29 cellular contexts compared by ENCODE assay signal in the genomic region with DNA sequence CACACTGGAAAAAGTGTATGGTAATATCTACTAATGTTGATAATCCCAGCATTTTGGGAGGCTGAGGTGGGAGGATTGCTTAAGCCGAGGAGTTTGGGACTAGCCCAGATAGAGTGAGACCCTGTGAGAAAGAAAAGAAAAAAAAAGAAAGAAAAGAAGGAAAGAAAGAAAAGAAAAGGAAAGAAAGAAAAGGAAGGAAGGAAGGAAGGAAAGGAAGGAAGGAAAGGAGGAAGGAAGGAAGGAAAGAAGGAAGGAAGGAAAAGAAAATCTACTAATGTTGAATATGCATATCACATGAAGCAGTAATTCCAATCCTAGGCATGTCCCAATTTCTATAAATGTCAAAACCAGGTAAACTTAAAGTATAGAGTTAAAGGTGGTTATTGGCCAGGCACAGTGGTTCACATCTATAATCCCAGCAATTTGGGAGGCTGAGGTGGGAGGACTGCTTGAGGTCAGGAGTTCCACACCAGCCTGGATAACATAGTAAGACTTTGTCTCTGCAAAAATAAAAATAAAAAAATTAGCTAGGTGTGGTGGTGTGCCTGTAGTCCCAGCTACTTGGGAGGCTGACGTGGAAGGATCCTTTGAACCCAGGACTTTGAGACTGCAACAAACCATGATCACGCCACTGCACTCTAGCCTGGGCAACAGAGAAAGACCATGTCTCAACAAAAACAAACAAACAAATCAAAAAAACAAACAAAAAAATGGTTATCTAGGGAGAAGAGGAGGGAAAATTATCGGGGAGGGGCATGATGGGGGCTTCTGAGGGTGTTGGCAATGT.
"Had no signal": no experiment of that assay in that cellular context is flagged by ENCODE, and none has a peak within 500 bp of the region (broad histone marks: within the 10 kb centered on the region; RNA-seq: fewer than 3 reads in every experiment).

No MANE protein-coding gene starts in this region.

- H3K4me3 ChIP-seq: ovary, right lobe of liver, uterus had no signal

- H3K9me3 Mint-ChIP-seq: activated CD4-positive, alpha-beta memory T cell treated with anti-CD3 and anti-CD28 coated beads, Interleukin-2, amount 10 ng/mL, durations not matched to agents 7 days and 5 days; activated CD4-positive, alpha-beta T cell treated with anti-CD3 and anti-CD28 coated beads, Interleukin-2, amount 10 ng/mL, durations not matched to agents 7 days and 5 days; activated naive CD4-positive, alpha-beta T cell treated with anti-CD3 and anti-CD28 coated beads, Interleukin-2, amount 50 U/mL, for 24 hours; activated naive CD8-positive, alpha-beta T cell treated with anti-CD3 and anti-CD28 coated beads, Interleukin-2, amount 50 U/mL, for 24 hours; activated T-cell treated with anti-CD3 and anti-CD28 coated beads, Interleukin-2, amount 50 U/mL, for 24 hours; naive B cell; nephron progenitor cell; stimulated activated naive CD8-positive, alpha-beta T cell treated with anti-CD3 and anti-CD28 coated beads, Interleukin-15, amount 100 ng/mL, for 72 hours; T-cell; type B pancreatic cell had no signal

- H3K27me3 Mint-ChIP-seq: activated CD4-positive, alpha-beta memory T cell treated with anti-CD3 and anti-CD28 coated beads, Interleukin-2, amount 10 ng/mL, durations not matched to agents 7 days and 5 days; activated CD4-positive, alpha-beta T cell treated with anti-CD3 and anti-CD28 coated beads, Interleukin-2, amount 10 ng/mL, durations not matched to agents 7 days and 5 days; activated naive CD4-positive, alpha-beta T cell treated with anti-CD3 and anti-CD28 coated beads, Interleukin-2, amount 50 U/mL, for 24 hours; activated naive CD8-positive, alpha-beta T cell treated with anti-CD3 and anti-CD28 coated beads, Interleukin-2, amount 50 U/mL, for 24 hours; naive B cell; T-cell had no signal

- H3K4me3 Mint-ChIP-seq: activated CD4-positive, alpha-beta memory T cell treated with anti-CD3 and anti-CD28 coated beads, Interleukin-2, amount 10 ng/mL, durations not matched to agents 7 days and 5 days; activated CD4-positive, alpha-beta T cell treated with anti-CD3 and anti-CD28 coated beads, Interleukin-2, amount 10 ng/mL, durations not matched to agents 7 days and 5 days; activated naive CD4-positive, alpha-beta T cell treated with anti-CD3 and anti-CD28 coated beads, Interleukin-2, amount 50 U/mL, for 24 hours; activated naive CD8-positive, alpha-beta T cell treated with anti-CD3 and anti-CD28 coated beads, Interleukin-2, amount 50 U/mL, for 24 hours; activated T-cell treated with anti-CD3 and anti-CD28 coated beads, Interleukin-2, amount 50 U/mL, for 24 hours; nephron progenitor cell; stimulated activated naive CD8-positive, alpha-beta T cell treated with anti-CD3 and anti-CD28 coated beads, Interleukin-15, amount 100 ng/mL, for 72 hours; T-cell; type B pancreatic cell had no signal

- H3K27me3 ChIP-seq: ovary, right lobe of liver, uterus had no signal

- ATAC-seq: activated naive CD8-positive, alpha-beta T cell treated with anti-CD3 and anti-CD28 coated beads, Interleukin-2, amount 50 U/mL, for 24 hours; left cardiac atrium; left ventricle myocardium superior; right lobe of liver; stimulated activated naive CD8-positive, alpha-beta T cell treated with anti-CD3 and anti-CD28 coated beads, Interleukin-15, amount 100 ng/mL, for 72 hours; T-cell had no signal

- H3K27ac Mint-ChIP-seq: activated CD4-positive, alpha-beta memory T cell treated with anti-CD3 and anti-CD28 coated beads, Interleukin-2, amount 10 ng/mL, durations not matched to agents 7 days and 5 days; activated CD4-positive, alpha-beta T cell treated with anti-CD3 and anti-CD28 coated beads, Interleukin-2, amount 10 ng/mL, durations not matched to agents 7 days and 5 days; activated naive CD4-positive, alpha-beta T cell treated with anti-CD3 and anti-CD28 coated beads, Interleukin-2, amount 50 U/mL, for 24 hours; activated naive CD8-positive, alpha-beta T cell treated with anti-CD3 and anti-CD28 coated beads, Interleukin-2, amount 50 U/mL, for 24 hours; activated T-cell treated with anti-CD3 and anti-CD28 coated beads, Interleukin-2, amount 50 U/mL, for 24 hours; nephron progenitor cell; progenitor cell of endocrine pancreas; T-cell; type B pancreatic cell had no signal

- FAIRE-seq: colon, frontal cortex, TTC549 had no signal

- H3K36me3 ChIP-seq: ovary, right lobe of liver, uterus had no signal

- H3K36me3 Mint-ChIP-seq: activated naive CD4-positive, alpha-beta T cell treated with anti-CD3 and anti-CD28 coated beads, Interleukin-2, amount 50 U/mL, for 24 hours; naive B cell; T-cell had no signal

- H3K9me3 ChIP-seq: ovary, right lobe of liver, uterus had no signal

- H3K4me1 ChIP-seq: uterus had no signal

- DNase-seq: activated CD4-positive, alpha-beta memory T cell treated with anti-CD3 and anti-CD28 coated beads, Interleukin-2, amount 10 ng/mL, durations not matched to agents 7 days and 5 days; activated CD4-positive, alpha-beta T cell treated with anti-CD3 and anti-CD28 coated beads, Interleukin-2, amount 10 ng/mL, durations not matched to agents 7 days and 5 days; activated CD4-positive, CD25-positive, alpha-beta regulatory T cell treated with anti-CD3 and anti-CD28 coated beads, Interleukin-2, amount 50 U/mL, for 72 hours; activated CD8-positive, alpha-beta memory T cell treated with anti-CD3 and anti-CD28 coated beads, Interleukin-2, amount 50 U/mL, for 48 hours; activated gamma-delta T cell treated with Interleukin-2 at 50 U/mL for 16 hours; activated naive CD8-positive, alpha-beta T cell treated with anti-CD3 and anti-CD28 coated beads, Interleukin-2, amount 50 U/mL, for 24 hours; activated T-cell treated with anti-CD3 and anti-CD28 coated beads, Interleukin-2, amount 50 U/mL, for 24 hours; amygdala; dermis blood vessel endothelial cell; effector CD4-positive, alpha-beta T cell; islet precursor cell; left cardiac atrium; left ventricle myocardium superior; naive B cell; nephron progenitor cell; ovary; right lobe of liver; stimulated activated CD4-positive, alpha-beta T cell treated with anti-CD3 and anti-CD28 coated beads, Interleukin-12 subunit alpha, Interleukin-12 subunit beta, amount 100 ng/mL, for 4 hours; stimulated activated CD4-positive, alpha-beta T cell treated with anti-CD3 and anti-CD28 coated beads, Interleukin-4, amount 100 ng/mL, for 1 hour; stimulated activated naive CD8-positive, alpha-beta T cell treated with anti-CD3 and anti-CD28 coated beads, Interleukin-15, amount 100 ng/mL, for 72 hours; substantia nigra; T-cell; uterus had no signal

- H3K27ac ChIP-seq: ovary, right lobe of liver, uterus had no signal
